In genomic region chr7:34277016-34277800, GRCh38 we compare ENCODE assay signal across 9 cellular contexts.
A peak's percentile ranks its signal among the peaks of the same experiment; 100 is the strongest.
DNase-seq lines count a peak whose midpoint lies in the region; ATAC-seq and TF ChIP-seq lines count a peak whose summit lies in the region.
"Had no signal": no experiment of that assay in that cellular context is flagged by ENCODE, and none has a peak within 500 bp of the region (broad histone marks: within the 10 kb centered on the region; RNA-seq: fewer than 3 reads in every experiment).

No MANE protein-coding gene starts in this region.

- intact Hi-C loops in aorta (cut with DNase I), result no loop called here

- H3K9me3 ChIP-seq in RWPE2 (ENCODE audit: severe bottlenecking), result no peaks in the 10 kb centered on the region
- H3K9me3 ChIP-seq in neuron (ENCODE audit: low read length), result no peaks in the 10 kb centered on the region
- H3K9me3 ChIP-seq in aorta (ENCODE audit: control insufficient read depth, low read length), result no peaks in the 10 kb centered on the region
- H3K9me3 ChIP-seq: pancreas had no signal

- TF ChIP-seq CTCF in RWPE2 (IDR thresholded peaks at IDR 0.05; ENCODE audit: poor library complexity, severe bottlenecking), result no peak

- no peaks in the 10 kb centered on the region for H3K36me3 ChIP-seq in RWPE2 (ENCODE audit: low read depth)
- H3K36me3 ChIP-seq in neuron (ENCODE audit: insufficient read depth, low read length), result no peaks in the 10 kb centered on the region
- H3K36me3 ChIP-seq in aorta (ENCODE audit: control insufficient read depth in 1 of 2, insufficient read depth in 2 of 2, low read length in 1 of 2), result no peaks in the 10 kb centered on the region
- H3K36me3 ChIP-seq: pancreas had no signal

- DNase-seq in RWPE2 (ENCODE audit: low spot score) (no peak), NCI-H510A treated with DMSO at 0.1 percent for 48 hours (lab: John Stamatoyannopoulos, UW) (no peak), NCI-H2227 treated with DMSO at 0.1 percent for 48 hours (lab: John Stamatoyannopoulos, UW) (no peak), aorta (no peak)
- DNase-seq: NCI-H187, pancreas had no signal

- 79 to 85% methylated on average over 7 of the region's 7 CpGs for WGBS in aorta, 2 donors

- ATAC-seq in GM19023 (IDR thresholded peaks at IDR 0.05; ENCODE audit: unreplicated experiment), result peak; percentile 62
- ATAC-seq in HG02981 (IDR thresholded peaks at IDR 0.05; ENCODE audit: unreplicated experiment), result peak; percentile 73
- 0 out of 3 replicates have a peak, but pooled peaks have one; percentile 23 for ATAC-seq in RWPE2 (ENCODE audit: low read depth)
- no peak for ATAC-seq in aorta (ENCODE audit: low FRiP score)
- ATAC-seq: pancreas had no signal

- no peak overlapping the region for H3K27ac ChIP-seq in RWPE2 (ENCODE audit: poor library complexity, severe bottlenecking)
- no peak overlapping the region for H3K27ac ChIP-seq in aorta (ENCODE audit: low read depth in 1 of 2, low read length in 2 of 2)
- H3K27ac ChIP-seq: pancreas had no signal

- H2AFZ ChIP-seq in neuron (ENCODE audit: low read depth, low read length), result peak overlapping the region; percentile 2

- H3K4me1 ChIP-seq in RWPE2 (ENCODE audit: insufficient read depth, poor library complexity, severe bottlenecking) (no peaks in the 10 kb centered on the region), neuron (ENCODE audit: insufficient read depth, low read length) (no peaks in the 10 kb centered on the region), aorta (ENCODE audit: control insufficient read depth in 1 of 2, insufficient read depth in 2 of 2, low read length in 2 of 2) (no peaks in the 10 kb centered on the region)
- H3K4me1 ChIP-seq: pancreas had no signal

- no peaks in the 10 kb centered on the region for H3K27me3 ChIP-seq in RWPE2 (ENCODE audit: insufficient read depth, poor library complexity, severe bottlenecking)
- H3K27me3 ChIP-seq in neuron (ENCODE audit: insufficient read depth, low read length), result no peaks in the 10 kb centered on the region
- H3K27me3 ChIP-seq in aorta (ENCODE audit: control insufficient read depth in 1 of 2, insufficient read depth in 2 of 2, low read length in 1 of 2), result no peaks in the 10 kb centered on the region
- H3K27me3 ChIP-seq: pancreas had no signal

- H3K4me3 ChIP-seq in RWPE2 (ENCODE audit: severe bottlenecking) (no peak overlapping the region), neuron (ENCODE audit: low read length) (no peak overlapping the region), aorta (ENCODE audit: low read length in 2 of 2) (no peak overlapping the region)
- H3K4me3 ChIP-seq: pancreas had no signal
